Comparison of ENCODE assay signal across 16 cellular contexts in the genomic region with DNA sequence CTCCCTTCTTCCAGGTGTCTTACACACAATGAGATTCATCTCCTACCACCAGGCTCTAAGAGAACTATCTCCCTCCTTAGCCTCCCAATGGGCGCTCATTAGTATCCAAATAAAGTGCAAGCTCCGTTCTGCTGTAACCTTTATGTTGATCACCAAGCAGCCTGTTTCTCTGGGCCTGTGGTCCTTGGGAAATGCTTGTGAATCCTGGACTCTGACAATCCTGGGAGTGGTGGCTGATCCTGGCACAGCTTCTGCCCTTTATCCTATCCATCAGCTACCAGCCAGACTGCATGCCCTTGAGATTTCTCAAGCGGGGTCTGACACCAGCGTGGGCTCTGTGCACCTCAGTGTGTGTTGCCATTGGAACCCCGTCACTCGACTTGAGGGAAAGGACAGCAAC. TPM values are rescaled to one million over a fixed set of nuclear protein-coding genes. Genes with fewer than 3 reads are reported as not detected.
A peak's percentile ranks its signal among the peaks of the same experiment; 100 is the strongest.
DNase-seq lines count a peak whose midpoint lies in the region; ATAC-seq and TF ChIP-seq lines count a peak whose summit lies in the region.
"Had no signal": no experiment of that assay in that cellular context is flagged by ENCODE, and none has a peak within 500 bp of the region (broad histone marks: within the 10 kb centered on the region; RNA-seq: fewer than 3 reads in every experiment).

No MANE protein-coding gene starts in this region.

- H3K23ac ChIP-seq in IMR-90 (ENCODE audit: low read depth, low read length), result no peak overlapping the region; the same call in 1 of the 2 replicates

- TF ChIP-seq POLR2A in IMR-90 (IDR thresholded peaks at IDR 0.05; ENCODE audit: low read depth, low read length), result no peak

- no CpG with 5 or more reads among the region's 6 CpGs for WGBS in IMR-90 (ENCODE audit: extremely low coverage in 2 of 2, insufficient read length in 1 of 2), 2 experiments

- H3K27me3 Mint-ChIP-seq in activated T-cell treated with anti-CD3 and anti-CD28 coated beads, Interleukin-2, amount 50 U/mL, for 24 hours, result no peaks in the 10 kb centered on the region
- peaks cover 4% of the 10 kb centered on the region for H3K27me3 Mint-ChIP-seq in chondrocyte (ENCODE audit: low read depth)
- H3K27me3 Mint-ChIP-seq in stimulated activated memory B cell treated with anti-CD40 and anti-IgM and Interleukin-4, amounts not matched to agents 10 μg/mL and 1 μg/mL and 100 μg/mL, for 72 hours, result no peaks in the 10 kb centered on the region

- peak overlapping the region; percentile 53; the same call in 1 of the 2 replicates for H3K4ac ChIP-seq in IMR-90 (ENCODE audit: low read depth, low read length)

- no peaks in the 10 kb centered on the region for H3K36me3 ChIP-seq in IMR-90 (ENCODE audit: control insufficient read depth, insufficient read depth, low read length)
- H3K36me3 ChIP-seq: right atrium auricular region had no signal

- no peak overlapping the region for H3K18ac ChIP-seq in IMR-90 (ENCODE audit: low read depth, low read length)

- no peak overlapping the region for H3K9ac ChIP-seq in IMR-90 (ENCODE audit: low read depth, low read length)

- no peak overlapping the region for H2BK5ac ChIP-seq in IMR-90 (ENCODE audit: low read depth, low read length, poor library complexity, severe bottlenecking)

- H3K4me1 ChIP-seq in IMR-90 (ENCODE audit: control insufficient read depth, insufficient read depth, low read length), result peaks cover 37% of the 10 kb centered on the region

- peak overlapping the region; percentile 43 for H2BK20ac ChIP-seq in IMR-90 (ENCODE audit: low read depth, low read length)

- no peaks in the 10 kb centered on the region for H3K27me3 ChIP-seq in IMR-90 (ENCODE audit: control insufficient read depth, insufficient read depth, low read length)
- H3K27me3 ChIP-seq: right atrium auricular region had no signal

- no peaks in the 10 kb centered on the region for H3K9me3 Mint-ChIP-seq in activated T-cell treated with anti-CD3 and anti-CD28 coated beads, Interleukin-2, amount 50 U/mL, for 24 hours
- H3K9me3 Mint-ChIP-seq in chondrocyte (ENCODE audit: low read depth), result no peaks in the 10 kb centered on the region
- no peaks in the 10 kb centered on the region for H3K9me3 Mint-ChIP-seq in stimulated activated memory B cell treated with anti-CD40 and anti-IgM and Interleukin-4, amounts not matched to agents 10 μg/mL and 1 μg/mL and 100 μg/mL, for 72 hours
- H3K9me3 Mint-ChIP-seq: type B pancreatic cell had no signal

- H2AK9ac ChIP-seq in IMR-90 (replicated peaks; ENCODE audit: low read depth, low read length, poor library complexity), result peak overlapping the region; percentile 8

- no peak overlapping the region for H2AFZ ChIP-seq in IMR-90 (replicated peaks; ENCODE audit: low read length, poor library complexity)

- peak overlapping the region; percentile 44; the same call in 1 of the 2 replicates for H3K14ac ChIP-seq in IMR-90 (replicated peaks; ENCODE audit: low read depth, low read length)

- POLR2A ChIA-PET in IMR-90 (lab: Charles Lee; ENCODE audit: unreplicated experiment), result no interaction called here

- no peaks in the 10 kb centered on the region for H3K9me3 ChIP-seq in IMR-90 (ENCODE audit: control insufficient read depth, insufficient read depth, low read length)
- H3K9me3 ChIP-seq: right atrium auricular region had no signal

- in situ Hi-C loops in IMR-90 (cut with MboI; ENCODE audit: low sequenced_read_pairs), result no loop called here

- H3K27ac Mint-ChIP-seq in activated T-cell treated with anti-CD3 and anti-CD28 coated beads, Interleukin-2, amount 50 U/mL, for 24 hours, result peak overlapping the region; percentile 30
- peak overlapping the region; percentile 10 for H3K27ac Mint-ChIP-seq in chondrocyte (ENCODE audit: unreplicated experiment)
- peak overlapping the region; percentile 98 for H3K27ac Mint-ChIP-seq in stimulated activated memory B cell treated with anti-CD40 and anti-IgM and Interleukin-4, amounts not matched to agents 10 μg/mL and 1 μg/mL and 100 μg/mL, for 72 hours
- H3K27ac Mint-ChIP-seq: type B pancreatic cell had no signal

- peak overlapping the region; percentile 15; the same call in 1 of the 3 replicates for H2BK15ac ChIP-seq in IMR-90 (ENCODE audit: low read depth, low read length)

- no TSS peak for BruUV-seq in IMR-90 (replicated peaks; lab: Mats Ljungman, UMichigan)

- no peak for TF ChIP-seq CTCF in IMR-90 (conservative IDR thresholded peaks at IDR 0.05; ENCODE audit: low read depth, low read length)
- no peak for TF ChIP-seq CTCF in chondrocyte (IDR thresholded peaks at IDR 0.05)

- H3K4me3 Mint-ChIP-seq in activated T-cell treated with anti-CD3 and anti-CD28 coated beads, Interleukin-2, amount 50 U/mL, for 24 hours, result no peak overlapping the region
- no peak overlapping the region for H3K4me3 Mint-ChIP-seq in chondrocyte (ENCODE audit: unreplicated experiment)
- H3K4me3 Mint-ChIP-seq in stimulated activated memory B cell treated with anti-CD40 and anti-IgM and Interleukin-4, amounts not matched to agents 10 μg/mL and 1 μg/mL and 100 μg/mL, for 72 hours, result no peak overlapping the region
- H3K4me3 Mint-ChIP-seq: type B pancreatic cell had no signal

- H3K4me3 ChIP-seq in IMR-90 (ENCODE audit: insufficient read depth, low read depth, low read length), result no peak overlapping the region
- H3K4me3 ChIP-seq: right atrium auricular region had no signal

- intact Hi-C loops in IMR-90 (cut with micrococcal nuclease), result no loop called here

- no peak overlapping the region for H3K27ac ChIP-seq in IMR-90 (ENCODE audit: insufficient read depth, low read length)
- H3K27ac ChIP-seq: right atrium auricular region had no signal

- no peaks in the 10 kb centered on the region for H3K36me3 Mint-ChIP-seq in activated T-cell treated with anti-CD3 and anti-CD28 coated beads, Interleukin-2, amount 50 U/mL, for 24 hours (ENCODE audit: low read depth)
- peaks cover 1% of the 10 kb centered on the region for H3K36me3 Mint-ChIP-seq in chondrocyte (ENCODE audit: low read depth)
- H3K36me3 Mint-ChIP-seq in stimulated activated memory B cell treated with anti-CD40 and anti-IgM and Interleukin-4, amounts not matched to agents 10 μg/mL and 1 μg/mL and 100 μg/mL, for 72 hours, result no peaks in the 10 kb centered on the region
- H3K36me3 Mint-ChIP-seq: type B pancreatic cell had no signal

- no peak for TF ChIP-seq RAD21 in IMR-90 (IDR thresholded peaks at IDR 0.05; ENCODE audit: low read length)

- DNase-seq in activated T-cell treated with anti-CD3 and anti-CD28 coated beads, Interleukin-2, amount 50 U/mL, for 24 hours, result no peak
- no peak for DNase-seq in activated T-cell treated with anti-CD3 and anti-CD28 coated beads, Interleukin-2, amount 50 U/mL, for 48 hours
- DNase-seq in IMR-90 (no peak), chondrocyte (ENCODE audit: low spot score) (no peak), C1 segment of cervical spinal cord (lab: John Stamatoyannopoulos, UW) (no peak), SIG-M5 treated with dmso at 0.1 percent for 504 hours (lab: John Stamatoyannopoulos, UW; ENCODE audit: unreplicated experiment) (no peak)
- DNase-seq: Calu3; NCI-H226; occipital lobe; stimulated activated CD4-positive, alpha-beta T cell treated with anti-CD3 and anti-CD28 coated beads, Interleukin-15, amount 100 ng/mL, for 24 hours; stimulated activated naive CD4-positive, alpha-beta T cell had no signal

- H4K20me1 ChIP-seq in IMR-90 (ENCODE audit: insufficient read depth, low read length), result no peaks in the 10 kb centered on the region

- H3K9me1 ChIP-seq in IMR-90 (ENCODE audit: insufficient read depth, low read length), result peaks cover 35% of the 10 kb centered on the region

- peak overlapping the region; percentile 90 for H2AK5ac ChIP-seq in IMR-90 (ENCODE audit: low read depth, low read length)

- H3K56ac ChIP-seq in IMR-90 (ENCODE audit: extremely low read depth, insufficient read depth, low read length), result no peak overlapping the region

- dilution Hi-C loops in IMR-90 (cut with HindIII; ENCODE audit: low sequenced_read_pairs, unreplicated experiment), result no loop called here

- H4K5ac ChIP-seq in IMR-90 (ENCODE audit: low read depth, low read length), result no peak overlapping the region

- H3K4me1 Mint-ChIP-seq in activated T-cell treated with anti-CD3 and anti-CD28 coated beads, Interleukin-2, amount 50 U/mL, for 24 hours (ENCODE audit: low read depth), result peaks cover 83% of the 10 kb centered on the region
- peaks cover 36% of the 10 kb centered on the region for H3K4me1 Mint-ChIP-seq in chondrocyte (ENCODE audit: low read depth)
- peaks cover 83% of the 10 kb centered on the region for H3K4me1 Mint-ChIP-seq in stimulated activated memory B cell treated with anti-CD40 and anti-IgM and Interleukin-4, amounts not matched to agents 10 μg/mL and 1 μg/mL and 100 μg/mL, for 72 hours

- H4K8ac ChIP-seq in IMR-90 (ENCODE audit: low read depth in 2 of 2, low read length in 2 of 2), result peak overlapping the region in 1 of 2 experiments; percentile 6; a peak in 1 of 4 replicates

- ATAC-seq in IMR-90 (ENCODE audit: low read depth) (no peak), HG03520 (IDR thresholded peaks at IDR 0.05; ENCODE audit: unreplicated experiment) (no peak)
- ATAC-seq in stimulated activated memory B cell treated with anti-CD40 and anti-IgM and Interleukin-4, amounts not matched to agents 10 μg/mL and 1 μg/mL and 100 μg/mL, for 72 hours, result no peak
- ATAC-seq: esophagus mucosa had no signal

- H2BK120ac ChIP-seq in IMR-90 (ENCODE audit: low read depth, low read length), result peak overlapping the region; percentile 12; the same call in 1 of the 2 replicates

- no peak overlapping the region for H3K4me2 ChIP-seq in IMR-90 (ENCODE audit: low read depth, low read length)

- H4K91ac ChIP-seq in IMR-90 (ENCODE audit: insufficient read depth, low read depth, low read length), result 0 out of 2 replicates have a peak overlapping the region, but pooled peaks have one; percentile 19

- H3K79me1 ChIP-seq in IMR-90 (ENCODE audit: low read depth in 1 of 2, low read length in 2 of 2), result peaks cover 0 to 12% of the 10 kb centered on the region in 2 experiments; a peak in 1 of 4 replicates

- CTCF ChIA-PET in IMR-90 (lab: Yijun Ruan, JAX), result interaction anchor here (0.6 kb wide), 2 partner anchors 25 to 158 kb away, joined by 3 to 4 read pairs; no protein-coding TSS in a partner anchor

TF ChIP-seq in IMR-90, 13 proteins besides CTCF, POLR2A, EP300 and RAD21 (continues in another document):
- TF ChIP-seq FOS (IDR thresholded peaks at IDR 0.05; ENCODE audit: low read depth, low read length) (no peak), RCOR1 (IDR thresholded peaks at IDR 0.05; ENCODE audit: insufficient replicate concordance, low read length) (no peak), RFX5 (IDR thresholded peaks at IDR 0.05; ENCODE audit: low read depth, low read length) (no peak)

RNA-seq across cellular contexts. Expression of gene USP3, which starts 26.1 kb away (rescaled TPM):
- total RNA-seq in IMR-90 (2012; rRNA removed) (46.7 and 52.3 TPM in 2 replicates), chondrocyte (27.6 to 30.6 TPM (median 28.7 TPM) in 3 replicates)
- polyA plus RNA-seq in IMR-90 (2012; rRNA removed), result 13.7 and 17.3 TPM in 2 replicates
- polyA plus RNA-seq in IMR-90 (2012; cell fraction: cytosol; rRNA removed), result 6.2 and 15.2 TPM in 2 replicates
- 23.8 and 84.1 TPM in 2 replicates for polyA plus RNA-seq in IMR-90 (2012; cell fraction: nucleus; rRNA removed; ENCODE audit: low replicate concordance)

Comparison
In these comparisons a context has a peak if more than half of its experiments do, and no peak if none do; other contexts are left out.
1. H3K27ac Mint-ChIP-seq: peak in every context shown above with its lines; median percentile 98 in stimulated activated memory B cell treated with anti-CD40 and anti-IgM and Interleukin-4, amounts not matched to agents 10 μg/mL and 1 μg/mL and 100 μg/mL, for 72 hours; 30 in activated T-cell treated with anti-CD3 and anti-CD28 coated beads, Interleukin-2, amount 50 U/mL, for 24 hours; 10 in chondrocyte.